Comparison of ENCODE assay signal across 9 cellular contexts in genomic region chr5:83844320-83845068, GRCh38.
DNase-seq lines count a peak whose midpoint lies in the region; ATAC-seq, FAIRE-seq and TF ChIP-seq lines count a peak whose summit lies in the region.
"Had no signal": no experiment of that assay in that cellular context is flagged by ENCODE, and none has a peak within 500 bp of the region (broad histone marks: within the 10 kb centered on the region; RNA-seq: fewer than 3 reads in every experiment).

No MANE protein-coding gene starts in this region.

- no peak overlapping the region for H2BK12ac ChIP-seq in H1 (ENCODE audit: low read depth, low read length)

- no peaks in the 10 kb centered on the region for H3K9me3 ChIP-seq in MM.1S (replicated peaks; ENCODE audit: insufficient read depth, low read length)
- H3K9me3 ChIP-seq in H1 (ENCODE audit: insufficient read depth in 2 of 2, low read depth in 1 of 2, low read length in 1 of 2): no peaks in the 10 kb centered on the region
- H3K9me3 ChIP-seq: right lobe of liver had no signal

- WGBS in H1 (ENCODE audit: extremely low coverage in 1 of 2, insufficient coverage in 1 of 2, insufficient read length in 1 of 2, insufficient replicate concordance in 2 of 2, low coverage in 1 of 2, low lambda C conversion rate in 2 of 2, missing lambda C conversion rate in 1 of 2), 2 experiments: 95% methylated on average over 9 of the region's 9 CpGs; no CpG with 5 or more reads in 1 of the 2 experiments

- H3K79me2 ChIP-seq in MM.1S (ENCODE audit: low read length) (no peaks in the 10 kb centered on the region), H1 (ENCODE audit: control insufficient read depth in 1 of 2, insufficient read depth in 2 of 2, low read length in 2 of 2) (no peaks in the 10 kb centered on the region)

- no peak overlapping the region for H3K4ac ChIP-seq in H1 (replicated peaks; ENCODE audit: insufficient read length, low read depth, low read length)

- TF ChIP-seq CTCF in MM.1S (IDR thresholded peaks at IDR 0.05; ENCODE audit: low read length): no peak
- TF ChIP-seq CTCF in H1 (IDR thresholded peaks at IDR 0.05; ENCODE audit: control extremely low read depth in 1 of 3, insufficient read depth in 1 of 3, low read depth in 1 of 3, low read length in 3 of 3): no peak

- FAIRE-seq in H1 (lab: Jason Lieb, UNC): no peak

- no peak for TF ChIP-seq EP300 in H1 (IDR thresholded peaks at IDR 0.05; ENCODE audit: borderline replicate concordance in 1 of 2, low read depth in 2 of 2, low read length in 2 of 2)

- peak overlapping the region; percentile 61 for H3K4me3 ChIP-seq in MM.1S (ENCODE audit: low read length)
- H3K4me3 ChIP-seq in H1 (ENCODE audit: extremely low read depth in 1 of 4, insufficient read depth in 2 of 4, low read depth in 3 of 4, low read length in 4 of 4): no peak overlapping the region
- H3K4me3 ChIP-seq: right lobe of liver had no signal

- no peaks in the 10 kb centered on the region for H3K9me2 ChIP-seq in MM.1S (replicated peaks; ENCODE audit: insufficient read depth, low read length)

- peak; percentile 78 for ATAC-seq in activated CD4-positive, alpha-beta T cell treated with anti-CD3 and anti-CD28 coated beads for 36 hours

- no peak overlapping the region for H3K4me3 Mint-ChIP-seq in activated CD4-positive, alpha-beta T cell treated with anti-CD3 and anti-CD28 coated beads for 36 hours

- TF ChIP-seq POLR2A in H1 (IDR thresholded peaks at IDR 0.05; ENCODE audit: control extremely low read depth in 1 of 2, low read depth in 2 of 2, low read length in 2 of 2): no peak

- no peak overlapping the region for H2BK5ac ChIP-seq in H1 (ENCODE audit: low read depth, low read length)

- peak overlapping the region; percentile 89 for H3K27ac ChIP-seq in MM.1S (ENCODE audit: low read length)
- H3K27ac ChIP-seq in H1 (ENCODE audit: low read depth, low read length): no peak overlapping the region
- H3K27ac ChIP-seq: right lobe of liver had no signal

- H4K8ac ChIP-seq in H1 (ENCODE audit: extremely low read depth, insufficient read depth, low read length): no peak overlapping the region

- H3K4me2 ChIP-seq in MM.1S (ENCODE audit: low read depth, low read length): peak overlapping the region; percentile 85
- H3K4me2 ChIP-seq in H1 (ENCODE audit: insufficient read depth in 1 of 2, low read depth in 2 of 2, low read length in 2 of 2): no peak overlapping the region

- H3K4me1 ChIP-seq in MM.1S (ENCODE audit: low read length) (peaks cover 20% of the 10 kb centered on the region), H1 (replicated peaks in 1 of 4; ENCODE audit: control insufficient read depth in 3 of 4, insufficient read depth in 4 of 4, low read length in 3 of 4) (no peaks in the 10 kb centered on the region)
- H3K4me1 ChIP-seq: right lobe of liver had no signal

- H3K4me1 Mint-ChIP-seq in activated CD4-positive, alpha-beta T cell treated with anti-CD3 and anti-CD28 coated beads for 36 hours: no peaks in the 10 kb centered on the region

- H3K9ac ChIP-seq in MM.1S (ENCODE audit: low read length) (peak overlapping the region; percentile 52), H1 (replicated peaks in 1 of 4; ENCODE audit: extremely low read depth in 1 of 4, low read depth in 3 of 4, low read length in 3 of 4) (no peak overlapping the region)

- peak overlapping the region; percentile 34 for H3K27ac Mint-ChIP-seq in activated CD4-positive, alpha-beta T cell treated with anti-CD3 and anti-CD28 coated beads for 36 hours

- CTCF ChIA-PET in activated CD4-positive, alpha-beta T cell treated with anti-CD3 and anti-CD28 coated beads for 36 hours (lab: Charles Lee): no interaction called here
- CTCF ChIA-PET in H1 (lab: Charles Lee; ENCODE audit: partially characterized antibody): no interaction called here

- no peaks in the 10 kb centered on the region for H3K23me2 ChIP-seq in H1 (ENCODE audit: low read depth, low read length)

- no peak overlapping the region for H2AK5ac ChIP-seq in H1 (ENCODE audit: low read depth, low read length)

- no peaks in the 10 kb centered on the region for H3K9me3 Mint-ChIP-seq in activated CD4-positive, alpha-beta T cell treated with anti-CD3 and anti-CD28 coated beads for 36 hours (ENCODE audit: low read depth)

- peak; percentile 21 for DNase-seq in activated CD4-positive, alpha-beta T cell treated with anti-CD3 and anti-CD28 coated beads for 36 hours
- DNase-seq in activated CD4-positive, alpha-beta T cell treated with anti-CD3 and anti-CD28 coated beads, Interleukin-2, amount 50 U/mL, for 4 hours: no peak
- peak; percentile 65 for DNase-seq in HCEC 1CT
- peak; percentile 96 for DNase-seq in MM.1S
- no peak for DNase-seq in H1 (ENCODE audit: low read depth in 1 of 2, low spot score in 2 of 2)
- DNase-seq in posterior vena cava (ENCODE audit: low spot score): no peak
- DNase-seq in NCI-H748 treated with DMSO at 0.1 percent for 48 hours (lab: John Stamatoyannopoulos, UW): no peak
- DNase-seq in ureter (ENCODE audit: low spot score): no peak
- DNase-seq: right lobe of liver had no signal

- no peak for TF ChIP-seq RAD21 in H1 (IDR thresholded peaks at IDR 0.05 in 1 of 2, conservative IDR thresholded peaks at IDR 0.05 in 1 of 2; ENCODE audit: low read depth in 2 of 2, low read length in 2 of 2)

- intact Hi-C loops in activated CD4-positive, alpha-beta T cell treated with anti-CD3 and anti-CD28 coated beads for 36 hours (cut with DNase I, micrococcal nuclease): no loop called here
- intact Hi-C loops in posterior vena cava (cut with DNase I): no loop called here

- no peaks in the 10 kb centered on the region for H3K27me3 ChIP-seq in MM.1S (replicated peaks; ENCODE audit: insufficient read depth, low read length)
- H3K27me3 ChIP-seq in H1 (replicated peaks in 1 of 4; ENCODE audit: control insufficient read depth in 3 of 4, extremely low read depth in 1 of 4, insufficient read depth in 3 of 4, low read length in 3 of 4): no peaks in the 10 kb centered on the region
- H3K27me3 ChIP-seq: right lobe of liver had no signal

- no peaks in the 10 kb centered on the region for H3K27me3 Mint-ChIP-seq in activated CD4-positive, alpha-beta T cell treated with anti-CD3 and anti-CD28 coated beads for 36 hours

- no peak overlapping the region for H2BK15ac ChIP-seq in H1 (ENCODE audit: low read length)

- no peaks in the 10 kb centered on the region for H3K36me3 Mint-ChIP-seq in activated CD4-positive, alpha-beta T cell treated with anti-CD3 and anti-CD28 coated beads for 36 hours (ENCODE audit: low read depth)

- no peak overlapping the region for H4K91ac ChIP-seq in H1 (replicated peaks; ENCODE audit: insufficient read length, low read length)

- no peak overlapping the region for H3K14ac ChIP-seq in H1 (ENCODE audit: insufficient read length)

- H3F3A ChIP-seq in MM.1S (ENCODE audit: insufficient read depth, low read length): peaks cover 14% of the 10 kb centered on the region

- H4K20me1 ChIP-seq in MM.1S (ENCODE audit: insufficient read depth, low read length) (no peaks in the 10 kb centered on the region), H1 (replicated peaks in 1 of 2; ENCODE audit: control insufficient read depth in 1 of 2, insufficient read depth in 2 of 2, low read length in 2 of 2) (no peaks in the 10 kb centered on the region)

- POLR2A ChIA-PET in activated CD4-positive, alpha-beta T cell treated with anti-CD3 and anti-CD28 coated beads for 36 hours (lab: Charles Lee): no interaction called here
- POLR2A ChIA-PET in H1 (lab: Charles Lee; ENCODE audit: partially characterized antibody): no interaction called here

- H3K36me3 ChIP-seq in MM.1S (replicated peaks; ENCODE audit: insufficient read depth, low read length): no peaks in the 10 kb centered on the region
- no peaks in the 10 kb centered on the region for H3K36me3 ChIP-seq in H1 (ENCODE audit: control insufficient read depth in 2 of 4, insufficient read depth in 4 of 4, low read length in 3 of 4)
- H3K36me3 ChIP-seq: right lobe of liver had no signal

- H3K18ac ChIP-seq in H1 (ENCODE audit: extremely low read depth, low read length): no peak overlapping the region

- H2BK20ac ChIP-seq in H1 (ENCODE audit: low read length): no peak overlapping the region

- no peak overlapping the region for H4K5ac ChIP-seq in H1 (ENCODE audit: insufficient read length, low read depth, low read length)

- H2BK120ac ChIP-seq in H1 (replicated peaks; ENCODE audit: low read depth, low read length): no peak overlapping the region

- H3K56ac ChIP-seq in H1 (replicated peaks; ENCODE audit: insufficient read length, low read depth, low read length): no peak overlapping the region

- H3K79me1 ChIP-seq in H1 (ENCODE audit: low read depth, low read length): no peaks in the 10 kb centered on the region

- H3K23ac ChIP-seq in H1 (ENCODE audit: insufficient read length): no peak overlapping the region

- H2AFZ ChIP-seq in MM.1S (ENCODE audit: low read length) (peak overlapping the region; percentile 88), H1 (ENCODE audit: low read length) (peak overlapping the region; percentile 18; the same call in 1 of the 2 replicates)

TF ChIP-seq in H1, 55 proteins besides CTCF, POLR2A, EP300 and RAD21:
- no peak for TF ChIP-seq CTBP2 (IDR thresholded peaks at IDR 0.05; ENCODE audit: borderline replicate concordance, insufficient read depth, insufficient read length, low read length)
- TF ChIP-seq CEBPB (IDR thresholded peaks at IDR 0.05; ENCODE audit: low read depth, low read length): 0 out of 2 replicates have a peak, but pooled peaks have one; percentile 52

Comparison
In these comparisons a context has a peak if more than half of its experiments do, and no peak if none do; other contexts are left out.
1. DNase-seq: peak in activated CD4-positive, alpha-beta T cell treated with anti-CD3 and anti-CD28 coated beads for 36 hours (single experiment), HCEC 1CT (single experiment) and MM.1S (single experiment); none in activated CD4-positive, alpha-beta T cell treated with anti-CD3 and anti-CD28 coated beads, Interleukin-2, amount 50 U/mL, for 4 hours (0 of 2), H1 (0 of 2), posterior vena cava (single experiment), NCI-H748 treated with DMSO at 0.1 percent for 48 hours (single experiment) and ureter (single experiment).